In the genomic region with DNA sequence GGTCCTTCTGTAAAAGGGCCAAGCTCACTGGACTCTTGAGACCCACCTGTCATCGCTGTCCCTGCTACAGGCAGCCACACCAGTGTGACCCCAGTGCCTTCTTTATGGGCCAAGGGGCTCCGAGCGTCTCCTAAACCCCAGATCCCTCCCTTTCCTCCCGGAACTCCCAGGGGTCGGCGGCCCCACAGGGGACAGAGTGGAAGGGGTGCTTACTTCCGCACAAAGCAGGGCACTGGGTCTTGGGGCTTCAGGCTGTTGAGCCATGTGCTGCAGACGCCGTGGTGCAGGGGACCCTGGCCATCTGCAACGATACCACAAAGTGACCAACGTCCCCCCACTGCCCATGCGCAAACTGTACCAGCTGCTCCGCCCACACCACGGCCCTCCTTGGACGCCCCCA, we compare ENCODE assay signal across 7 cellular contexts. TPM values are rescaled to one million over a fixed set of nuclear protein-coding genes. Genes with fewer than 3 reads are reported as not detected.
"Had no signal": no experiment of that assay in that cellular context is flagged by ENCODE, and none has a peak within 500 bp of the region (broad histone marks: within the 10 kb centered on the region; RNA-seq: fewer than 3 reads in every experiment).

No MANE protein-coding gene starts in this region.

RNA-seq across cellular contexts. Expression of gene NOS2, which starts 39.4 kb away (rescaled TPM):
- total RNA-seq: natural killer cell treated with Interleukin-12 subunit alpha and Interleukin-12 subunit beta and Interleukin-15 and Interleukin-18, amount 100 ng/mL, for 72 hours; osteoblast; osteocyte; pulmonary artery endothelial cell; renal cortical epithelial cell; smooth muscle cell had no signal
- polyA plus RNA-seq: naive thymus-derived CD4-positive, alpha-beta T cell had no signal
